In the genomic region with DNA sequence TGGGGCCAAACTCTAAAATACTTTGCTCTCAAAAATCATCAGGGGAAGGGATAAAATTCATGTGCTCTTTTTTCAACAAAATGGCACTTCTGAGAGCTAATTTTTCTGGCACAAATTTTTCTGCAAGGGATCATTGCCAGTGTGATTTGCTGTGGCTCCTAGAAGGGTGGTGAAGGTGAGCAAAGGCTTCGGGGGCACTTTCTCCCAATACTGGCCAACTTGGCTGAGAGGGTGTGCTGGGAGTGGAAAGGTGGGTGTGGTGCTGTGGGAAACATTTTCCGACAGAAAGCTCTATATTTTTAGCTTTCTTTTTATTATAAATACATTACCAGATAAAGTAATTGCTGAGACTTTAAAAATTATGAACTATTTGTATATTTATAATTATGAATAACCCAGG, we compare ENCODE assay signal across 23 cellular contexts. TPM values are rescaled to one million over a fixed set of nuclear protein-coding genes. Genes with fewer than 3 reads are reported as not detected.
"Had no signal": no experiment of that assay in that cellular context is flagged by ENCODE, and none has a peak within 500 bp of the region (broad histone marks: within the 10 kb centered on the region; RNA-seq: fewer than 3 reads in every experiment).

No MANE protein-coding gene starts in this region.

- H3K4me3 ChIP-seq: coronary artery, mucosa of descending colon, pancreas, thoracic aorta had no signal

- H3K4me1 ChIP-seq: pancreas had no signal

- DNase-seq: activated B cell treated with CpG ODN at 0.5 μM for 24 hours; activated CD4-positive, alpha-beta T cell treated with anti-CD3 and anti-CD28 coated beads for 48 hours; activated CD8-positive, alpha-beta T cell treated with anti-CD3 and anti-CD28 coated beads for 36 hours; activated naive CD4-positive, alpha-beta T cell treated with Interleukin-2 at 50 U/mL for 16 hours; activated naive CD8-positive, alpha-beta T cell treated with anti-CD3 and anti-CD28 coated beads, Interleukin-2, amount 10 ng/mL, durations not matched to agents 7 days and 5 days; activated T-cell treated with anti-CD3 and anti-CD28 coated beads, Interleukin-2, amount 50 U/mL, for 1 hour; foreskin melanocyte; head of caudate nucleus; mesenchymal stem cell; mucosa of descending colon; naive thymus-derived CD8-positive, alpha-beta T cell; pancreas; stimulated activated CD4-positive, alpha-beta T cell treated with anti-CD3 and anti-CD28 coated beads, Interleukin-4, amount 100 ng/mL, for 4 hours; T-cell had no signal

- ATAC-seq: activated CD8-positive, alpha-beta T cell treated with anti-CD3 and anti-CD28 coated beads for 36 hours; mucosa of descending colon; naive thymus-derived CD8-positive, alpha-beta T cell; pancreas; SK-N-SH treated with all-trans-retinoic acid at 6 μM for 48 hours; stimulated activated memory B cell treated with anti-CD40 and anti-IgM and Interleukin-4, amounts not matched to agents 10 μg/mL and 1 μg/mL and 100 μg/mL, for 72 hours; T-cell had no signal

- H3K36me3 ChIP-seq: pancreas, thoracic aorta had no signal

- H3K27ac ChIP-seq: coronary artery, pancreas, thoracic aorta had no signal

- H3K9me3 ChIP-seq: mucosa of descending colon, pancreas, thoracic aorta had no signal

- FAIRE-seq: pancreas had no signal

- H3K27me3 ChIP-seq: pancreas had no signal

RNA-seq across cellular contexts. Expression of a gene that starts 0.4 kb away (rescaled TPM):
- total RNA-seq: activated B cell treated with CpG ODN at 0.5 μM for 24 hours; activated CD8-positive, alpha-beta T cell treated with anti-CD3 and anti-CD28 coated beads for 36 hours; activated naive CD8-positive, alpha-beta T cell treated with anti-CD3 and anti-CD28 coated beads, Interleukin-2, amount 10 ng/mL, durations not matched to agents 7 days and 5 days; activated T-helper 2 cell treated with anti-CD3 and anti-CD28 coated beads, Interferon-gamma antibody, Interleukin-2, Interleukin-4, amounts not matched to agents 10 μg/mL and 5 μg/mL and 100 μg/mL, durations not matched to agents 14 hours and 24 hours and 36 hours; epithelial cell of proximal tubule; naive thymus-derived CD8-positive, alpha-beta T cell; renal cortical epithelial cell; T-cell; thoracic aorta had no signal
- polyA plus RNA-seq: naive thymus-derived CD8-positive, alpha-beta T cell; pancreas had no signal

RNA-seq across cellular contexts. Expression of a gene that starts 51.7 kb away (rescaled TPM):
- total RNA-seq: epithelial cell of proximal tubule, lower leg skin, renal cortical epithelial cell, thoracic aorta, urinary bladder had no signal
- polyA plus RNA-seq: pancreas, urinary bladder had no signal

RNA-seq across cellular contexts. Expression of a gene that starts 59.8 kb away (rescaled TPM):
- total RNA-seq: activated B cell treated with CpG ODN at 0.5 μM for 24 hours; activated CD8-positive, alpha-beta T cell treated with anti-CD3 and anti-CD28 coated beads for 36 hours; activated naive CD8-positive, alpha-beta T cell treated with anti-CD3 and anti-CD28 coated beads, Interleukin-2, amount 10 ng/mL, durations not matched to agents 7 days and 5 days; activated T-helper 2 cell treated with anti-CD3 and anti-CD28 coated beads, Interferon-gamma antibody, Interleukin-2, Interleukin-4, amounts not matched to agents 10 μg/mL and 5 μg/mL and 100 μg/mL, durations not matched to agents 14 hours and 24 hours and 36 hours; epithelial cell of proximal tubule; lower leg skin; naive thymus-derived CD8-positive, alpha-beta T cell; renal cortical epithelial cell; thoracic aorta; urinary bladder had no signal
- polyA plus RNA-seq: naive thymus-derived CD8-positive, alpha-beta T cell had no signal
